Comparison of ENCODE assay signal across 17 cellular contexts in genomic region chr11:61742391-61742790, GRCh38. TPM values are rescaled to one million over a fixed set of nuclear protein-coding genes. Genes with fewer than 3 reads are reported as not detected.
A peak's percentile ranks its signal among the peaks of the same experiment; 100 is the strongest.
DNase-seq lines count a peak whose midpoint lies in the region; ATAC-seq and TF ChIP-seq lines count a peak whose summit lies in the region.
"Had no signal": no experiment of that assay in that cellular context is flagged by ENCODE, and none has a peak within 500 bp of the region (broad histone marks: within the 10 kb centered on the region; RNA-seq: fewer than 3 reads in every experiment).

No MANE protein-coding gene starts in this region.

- no peaks in the 10 kb centered on the region for H3K27me3 Mint-ChIP-seq in naive thymus-derived CD4-positive, alpha-beta T cell

- H3K4me3 Mint-ChIP-seq in naive thymus-derived CD4-positive, alpha-beta T cell = no peak overlapping the region

- dilution Hi-C loops in mammary epithelial cell (cut with HindIII; ENCODE audit: low sequenced_read_pairs) = no loop called here

- H3K4me2 ChIP-seq in mammary epithelial cell (ENCODE audit: insufficient read depth, low read depth, low read length) = no peak overlapping the region

- no peak overlapping the region for H3K9ac ChIP-seq in mammary epithelial cell (ENCODE audit: insufficient read depth, low read length)
- H3K9ac ChIP-seq: GM23248 had no signal

- H3K36me3 ChIP-seq in esophagus (ENCODE audit: control insufficient read depth in 2 of 2, insufficient read depth in 2 of 2, low read length in 1 of 2) = peaks cover 0 to 25% of the 10 kb centered on the region in 2 donors
- H3K36me3 ChIP-seq in naive thymus-derived CD4-positive, alpha-beta T cell (ENCODE audit: control insufficient read depth in 2 of 3, insufficient read depth in 3 of 3, low read length in 3 of 3) = no peaks in the 10 kb centered on the region
- no peaks in the 10 kb centered on the region for H3K36me3 ChIP-seq in mammary epithelial cell (ENCODE audit: insufficient read depth, low read length)

- no peak overlapping the region for H3K4me3 ChIP-seq in esophagus (ENCODE audit: low read depth in 1 of 2, low read length in 2 of 2)
- H3K4me3 ChIP-seq in naive thymus-derived CD4-positive, alpha-beta T cell (ENCODE audit: low read length) = no peak overlapping the region
- no peak overlapping the region for H3K4me3 ChIP-seq in mammary epithelial cell (replicated peaks in 1 of 3; ENCODE audit: insufficient read depth in 1 of 3, low read depth in 2 of 3, low read length in 3 of 3)
- H3K4me3 ChIP-seq: GM23248, suprapubic skin had no signal

- no TSS peak for BruUV-seq in mammary epithelial cell (replicated peaks; lab: Mats Ljungman, UMichigan)

- peaks cover 0 to 4% (median 0%) of the 10 kb centered on the region in 5 donors for H3K36me3 Mint-ChIP-seq in naive thymus-derived CD4-positive, alpha-beta T cell

- DNase-seq in Daoy (ENCODE audit: low read depth) (peak; percentile 23), NOMO-1 treated with dmso at 0.1 percent for 144 hours (lab: John Stamatoyannopoulos, UW; ENCODE audit: unreplicated experiment) (peak; percentile 13), DMS153 treated with DMSO at 0.1 percent for 48 hours (lab: John Stamatoyannopoulos, UW; ENCODE audit: unreplicated experiment) (no peak), hypothalamus (lab: John Stamatoyannopoulos, UW) (no peak), mammary epithelial cell (no peak)
- DNase-seq in naive thymus-derived CD4-positive, alpha-beta T cell = no peak
- DNase-seq in activated CD4-positive, alpha-beta T cell treated with anti-CD3 and anti-CD28 coated beads, Interleukin-2, amount 50 U/mL, for 48 hours = no peak
- DNase-seq: activated naive CD4-positive, alpha-beta T cell treated with Interleukin-2 at 50 U/mL for 16 hours; cortex of kidney; GM23248; mesendoderm; NCI-H187 treated with DMSO at 0.1 percent for 48 hours; NCI-H526 treated with DMSO at 0.1 percent for 48 hours; stimulated activated CD4-positive, alpha-beta T cell treated with anti-CD3 and anti-CD28 coated beads, Interleukin-4, amount 100 ng/mL, for 24 hours; stimulated activated CD8-positive, alpha-beta memory T cell treated with anti-CD3 and anti-CD28 coated beads, Interleukin-4, amount 100 ng/mL, for 48 hours had no signal

- H3K9me3 ChIP-seq in esophagus (ENCODE audit: control insufficient read depth in 2 of 2, insufficient read depth in 1 of 2, low read depth in 1 of 2, low read length in 1 of 2) (peaks cover 0 to 4% of the 10 kb centered on the region in 2 donors), mammary epithelial cell (replicated peaks; ENCODE audit: insufficient read depth, low read length) (no peaks in the 10 kb centered on the region)
- H3K9me3 ChIP-seq in naive thymus-derived CD4-positive, alpha-beta T cell (ENCODE audit: control insufficient read depth in 2 of 3, low read length in 3 of 3) = no peaks in the 10 kb centered on the region
- H3K9me3 ChIP-seq: suprapubic skin had no signal

- peak; percentile 30 for ATAC-seq in naive thymus-derived CD4-positive, alpha-beta T cell

- CTCF ChIA-PET in naive thymus-derived CD4-positive, alpha-beta T cell (lab: Charles Lee) = no interaction called here
- CTCF ChIA-PET in mammary epithelial cell (lab: Charles Lee; ENCODE audit: low non-redundant PET) = no interaction called here

- no peaks in the 10 kb centered on the region for H3K27me3 ChIP-seq in esophagus (ENCODE audit: control insufficient read depth in 1 of 2, insufficient read depth in 2 of 2, low read length in 2 of 2)
- H3K27me3 ChIP-seq in naive thymus-derived CD4-positive, alpha-beta T cell (ENCODE audit: control insufficient read depth in 2 of 2, insufficient read depth in 2 of 2, low read length in 2 of 2) = no peaks in the 10 kb centered on the region
- H3K27me3 ChIP-seq in mammary epithelial cell (ENCODE audit: insufficient read depth, low read length) = no peaks in the 10 kb centered on the region

- in situ Hi-C loops in mammary epithelial cell (cut with MboI; ENCODE audit: low sequenced_read_pairs in 2 of 2) = loop anchor here in 1 of 2 donors (25.0 kb wide), 1 partner anchor 280 kb away; no protein-coding TSS in a partner anchor

- no peak overlapping the region for H3K27ac Mint-ChIP-seq in naive thymus-derived CD4-positive, alpha-beta T cell

- H4K20me1 ChIP-seq in mammary epithelial cell (ENCODE audit: insufficient read depth, low read length) = no peaks in the 10 kb centered on the region

- TF ChIP-seq CTCF in mammary epithelial cell (conservative IDR thresholded peaks at IDR 0.05 in 1 of 2, IDR thresholded peaks at IDR 0.05 in 1 of 2; ENCODE audit: extremely low read depth in 1 of 2, insufficient read depth in 1 of 2, low read depth in 1 of 2, low read length in 2 of 2) = no peak

- POLR2A ChIA-PET in naive thymus-derived CD4-positive, alpha-beta T cell (lab: Charles Lee) = no interaction called here

- H2AFZ ChIP-seq in mammary epithelial cell (ENCODE audit: low read depth, low read length) = no peak overlapping the region
- H2AFZ ChIP-seq: GM23248 had no signal

- H3K4me1 ChIP-seq in esophagus (ENCODE audit: control insufficient read depth in 2 of 2, insufficient read depth in 2 of 2, low read length in 1 of 2) (peaks cover under 1 to 30% of the 10 kb centered on the region in 2 donors), mammary epithelial cell (ENCODE audit: insufficient read depth, low read length) (no peaks in the 10 kb centered on the region)
- H3K4me1 ChIP-seq in naive thymus-derived CD4-positive, alpha-beta T cell (ENCODE audit: control insufficient read depth in 2 of 2, insufficient read depth in 2 of 2, low read length in 2 of 2) = no peaks in the 10 kb centered on the region

- H3K27ac ChIP-seq in esophagus (ENCODE audit: low read depth in 2 of 2, low read length in 1 of 2) = peak overlapping the region; percentile 56 to 59
- no peak overlapping the region for H3K27ac ChIP-seq in naive thymus-derived CD4-positive, alpha-beta T cell (ENCODE audit: low read depth, low read length)
- no peak overlapping the region for H3K27ac ChIP-seq in mammary epithelial cell (ENCODE audit: insufficient read depth, low read depth, low read length)
- H3K27ac ChIP-seq: GM23248, suprapubic skin had no signal

- WGBS in esophagus, 2 donors = 49 to 57% methylated on average over 7 of the region's 7 CpGs
- WGBS in mammary epithelial cell (ENCODE audit: low coverage, missing lambda C conversion rate) = 92% methylated on average over 7 of the region's 7 CpGs

- H3K4me1 Mint-ChIP-seq in naive thymus-derived CD4-positive, alpha-beta T cell = peaks cover 0 to 2% (median 0%) of the 10 kb centered on the region in 7 donors

- intact Hi-C loops in naive thymus-derived CD4-positive, alpha-beta T cell (cut with micrococcal nuclease) = no loop called here
- intact Hi-C loops in mammary epithelial cell (cut with micrococcal nuclease) = no loop called here

- no peaks in the 10 kb centered on the region for H3K9me3 Mint-ChIP-seq in naive thymus-derived CD4-positive, alpha-beta T cell

- no peaks in the 10 kb centered on the region for H3K79me2 ChIP-seq in mammary epithelial cell (ENCODE audit: insufficient read depth, low read length)

RNA-seq across cellular contexts. Expression of gene MYRF, which starts 10.0 kb away (rescaled TPM):
- 0.68 and 2.1 TPM in 2 replicates for total RNA-seq in Daoy (2014; rRNA removed; shearing (Covaris generic))
- polyA plus RNA-seq in esophagus (1 to 10 TPM in 1 of 2 donors, under 1 TPM in 1; 0.18 to 1.3 TPM), mammary epithelial cell (0.16 TPM)
- 1 to 10 TPM in 1 of 5 experiments, under 1 TPM in 4; 0.19 to 1.5 (median 0.29) TPM for total RNA-seq in naive thymus-derived CD4-positive, alpha-beta T cell
- under 1 TPM in 1 of 2 donors, not detected in 1; 0.44 TPM for polyA plus RNA-seq in naive thymus-derived CD4-positive, alpha-beta T cell
- under 1 TPM; under 0.01 to 0.26 TPM for total RNA-seq in mammary epithelial cell
- not detected for polyA minus RNA-seq in mammary epithelial cell
- total RNA-seq: GM23248 had no signal

RNA-seq across cellular contexts. Expression of gene TMEM258, which starts 50.0 kb away (rescaled TPM):
- total RNA-seq in Daoy (2014; rRNA removed; shearing (Covaris generic)) = 61.1 and 70.8 TPM in 2 replicates
- 100 to 1,000 TPM in 1 of 2 donors, 10 to 100 TPM in 1; 90.3 to 142 TPM for polyA plus RNA-seq in esophagus
- total RNA-seq in naive thymus-derived CD4-positive, alpha-beta T cell = 100 to 1,000 TPM in 1 of 5 experiments, 10 to 100 TPM in 4; 58.4 to 182 (median 83.3) TPM
- polyA plus RNA-seq in naive thymus-derived CD4-positive, alpha-beta T cell = 100 to 1,000 TPM; 149 to 229 TPM
- 10 to 100 TPM; 48.2 to 99.7 TPM for total RNA-seq in mammary epithelial cell
- polyA plus RNA-seq in mammary epithelial cell = 202 TPM
- 79.7 TPM for polyA minus RNA-seq in mammary epithelial cell

RNA-seq across cellular contexts. Expression of gene FEN1, which starts 50.3 kb away (rescaled TPM):
- total RNA-seq in Daoy (2014; rRNA removed; shearing (Covaris generic)) = 145 and 148 TPM in 2 replicates
- polyA plus RNA-seq in esophagus (10 to 100 TPM in 1 of 2 donors, 1 to 10 TPM in 1; 8.1 to 19.6 TPM), mammary epithelial cell (65.0 TPM)
- 100 to 1,000 TPM in 1 of 5 experiments, 10 to 100 TPM in 1, 1 to 10 TPM in 3; 7.6 to 101 (median 7.9) TPM for total RNA-seq in naive thymus-derived CD4-positive, alpha-beta T cell
- polyA plus RNA-seq in naive thymus-derived CD4-positive, alpha-beta T cell = 10 to 100 TPM; 10.3 to 17.7 TPM
- total RNA-seq in mammary epithelial cell = 10 to 100 TPM; 11.7 to 46.1 TPM
- 96.1 TPM for polyA minus RNA-seq in mammary epithelial cell

Comparison
In these comparisons a context has a peak if more than half of its experiments do, and no peak if none do; other contexts are left out.
1. DNase-seq: peak in Daoy (single experiment) and NOMO-1 treated with dmso at 0.1 percent for 144 hours (single experiment); none in naive thymus-derived CD4-positive, alpha-beta T cell (0 of 9), activated CD4-positive, alpha-beta T cell treated with anti-CD3 and anti-CD28 coated beads, Interleukin-2, amount 50 U/mL, for 48 hours (0 of 2), DMS153 treated with DMSO at 0.1 percent for 48 hours (single experiment), hypothalamus (0 of 51) and mammary epithelial cell (single experiment).
2. H3K27ac ChIP-seq: peak in esophagus (2 of 2); none in naive thymus-derived CD4-positive, alpha-beta T cell (single experiment) and mammary epithelial cell (single experiment).